ENCODE assay signal across 18 cellular contexts in the genomic region with DNA sequence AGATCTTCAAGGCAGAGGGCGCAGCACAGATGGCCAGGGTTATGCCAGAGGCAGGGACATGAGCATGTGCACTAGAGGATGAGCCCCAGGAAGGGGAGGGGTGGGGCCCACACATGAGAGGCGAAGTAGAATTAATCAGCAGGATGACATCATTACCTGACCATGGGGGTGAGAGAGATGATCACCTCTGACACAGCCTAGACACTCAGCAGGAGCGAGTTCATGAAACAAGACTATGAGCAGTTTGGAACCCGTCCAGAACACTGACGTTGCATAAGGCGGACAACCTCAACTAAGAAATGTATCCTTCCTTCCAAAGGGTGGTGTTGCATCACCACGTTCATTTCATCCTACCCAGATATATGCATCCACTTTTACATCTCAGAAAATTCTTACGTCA.
DNase-seq lines count a peak whose midpoint lies in the region; FAIRE-seq and TF ChIP-seq lines count a peak whose summit lies in the region.
"Had no signal": no experiment of that assay in that cellular context is flagged by ENCODE, and none has a peak within 500 bp of the region (broad histone marks: within the 10 kb centered on the region; RNA-seq: fewer than 3 reads in every experiment).

No MANE protein-coding gene starts in this region.

- peak overlapping the region; percentile 68 for H3K27ac Mint-ChIP-seq in MCF 10A (ENCODE audit: low read depth, unreplicated experiment)
- H3K27ac Mint-ChIP-seq: nephron had no signal

- H3K4me3 ChIP-seq in breast epithelium: no peak overlapping the region
- H3K4me3 ChIP-seq: esophagus muscularis mucosa, lung, right atrium auricular region had no signal

- H3K9me3 ChIP-seq in breast epithelium: peaks cover 6 to 8% of the 10 kb centered on the region in 2 donors

- H3K27me3 Mint-ChIP-seq in MCF 10A (ENCODE audit: insufficient read depth, unreplicated experiment): no peaks in the 10 kb centered on the region

- POLR2A ChIA-PET in MCF 10A (lab: Yijun Ruan, JAX): no interaction called here

- no peak for TF ChIP-seq POLR2A in breast epithelium (IDR thresholded peaks at IDR 0.05)

- no peaks in the 10 kb centered on the region for H3K4me1 ChIP-seq in breast epithelium
- H3K4me1 ChIP-seq: esophagus muscularis mucosa, right atrium auricular region had no signal

- TF ChIP-seq CTCF in MCF 10A (IDR thresholded peaks at IDR 0.05; ENCODE audit: unreplicated experiment) (no peak), breast epithelium (IDR thresholded peaks at IDR 0.05) (no peak)

- intact Hi-C loops in MCF 10A (cut with micrococcal nuclease) (loop anchor here (10.0 kb wide), 2 partner anchors 112 to 232 kb away; no protein-coding TSS in a partner anchor), breast epithelium (cut with DNase I; ENCODE audit: low total_unique reads) (loop anchor here (5.0 kb wide), 1 partner anchor 731 kb away; no protein-coding TSS in a partner anchor)

- peaks cover 7% of the 10 kb centered on the region for H3K9me3 Mint-ChIP-seq in MCF 10A (ENCODE audit: unreplicated experiment)

- H3K27ac ChIP-seq in breast epithelium (no peak overlapping the region), epithelial cell of prostate (peak overlapping the region; percentile 54)
- H3K27ac ChIP-seq: esophagus muscularis mucosa, right atrium auricular region had no signal

- BruUV-seq in MCF 10A (replicated peaks; lab: Mats Ljungman, UMichigan): no TSS peak

- DNase-seq in MCF 10A (ENCODE audit: unreplicated experiment) (peak; percentile 97), breast epithelium (ENCODE audit: low spot score in 2 of 2) (no peak), RPMI7951 (ENCODE audit: low read depth) (peak; percentile 73), epithelial cell of prostate (ENCODE audit: low read depth, low spot score) (peak; percentile 90), urothelium cell line (ENCODE audit: low spot score) (peak; percentile 40), iPS-NIHi11 (ENCODE audit: low spot score) (no peak), SW 1271 (lab: John Stamatoyannopoulos, UW) (no peak), NCI-H2171 treated with DMSO at 0.1 percent for 48 hours (lab: John Stamatoyannopoulos, UW) (no peak)
- DNase-seq: ACHN; activated CD8-positive, alpha-beta memory T cell treated with anti-CD3 and anti-CD28 coated beads for 24 hours; activated effector memory CD4-positive, alpha-beta T cell treated with anti-CD3 and anti-CD28 coated beads, Interleukin-2, amount 50 U/mL, for 16 hours; anterior cingulate cortex; NCI-H2107; stimulated activated CD4-positive, alpha-beta T cell treated with anti-CD3 and anti-CD28 coated beads, Interleukin-4, amount 100 ng/mL, for 24 hours had no signal

- H3K36me3 Mint-ChIP-seq in MCF 10A (ENCODE audit: insufficient read depth, unreplicated experiment): no peaks in the 10 kb centered on the region

- no peak for FAIRE-seq in urothelium cell line (lab: Jason Lieb, UNC)

- no peak overlapping the region for H3K4me3 Mint-ChIP-seq in MCF 10A (ENCODE audit: unreplicated experiment)
- H3K4me3 Mint-ChIP-seq: nephron had no signal

- CTCF ChIA-PET in MCF 10A (lab: Yijun Ruan, JAX): interaction anchor here (0.9 to 1.0 kb wide), 2 partner anchors 344 to 495 kb away, joined by 3 read pairs; no protein-coding TSS in a partner anchor

- no peaks in the 10 kb centered on the region for H3K36me3 ChIP-seq in breast epithelium
- H3K36me3 ChIP-seq: esophagus muscularis mucosa, right atrium auricular region had no signal

- peaks cover 15% of the 10 kb centered on the region for H3K4me1 Mint-ChIP-seq in MCF 10A (ENCODE audit: insufficient read depth, unreplicated experiment)

- no peaks in the 10 kb centered on the region for H3K27me3 ChIP-seq in breast epithelium
- H3K27me3 ChIP-seq: esophagus muscularis mucosa, right atrium auricular region had no signal

Comparison
In these comparisons a context has a peak if more than half of its experiments do, and no peak if none do; other contexts are left out.
1. DNase-seq: peak in MCF 10A (single experiment), RPMI7951 (single experiment), epithelial cell of prostate (single experiment) and urothelium cell line (single experiment); none in breast epithelium (0 of 2), iPS-NIHi11 (single experiment), SW 1271 (0 of 2) and NCI-H2171 treated with DMSO at 0.1 percent for 48 hours (single experiment).